ENCODE assay signal across 8 cellular contexts in genomic region chr18:9136315-9137141, GRCh38. TPM values are rescaled to one million over a fixed set of nuclear protein-coding genes. Genes with fewer than 3 reads are reported as not detected.
DNase-seq lines count a peak whose midpoint lies in the region; ATAC-seq and TF ChIP-seq lines count a peak whose summit lies in the region.

TSS of gene ANKRD12 (plus strand) at chr18:9136781. CDS start at chr18:9182433, 45,652 bp downstream.

- intact Hi-C loops in esophagus muscularis mucosa (cut with DNase I): loop anchor here (2.0 to 5.0 kb wide), 2 partner anchors 34 to 189 kb away; partner anchors contain the start of gene NDUFV2

- peak; percentile 61 for ATAC-seq in GM21825 (IDR thresholded peaks at IDR 0.05; ENCODE audit: unreplicated experiment)

- H3K4me1 ChIP-seq in Peyer's patch: peaks cover 0 to 38% (median 15%) of the 10 kb centered on the region in 4 donors
- H3K4me1 ChIP-seq in esophagus muscularis mucosa: peaks cover 47 to 67% (median 60%) of the 10 kb centered on the region in 4 donors
- H3K4me1 ChIP-seq in muscle layer of duodenum (ENCODE audit: control insufficient read depth in 1 of 2, insufficient read depth in 2 of 2, low read length in 2 of 2): peaks cover 23 to 32% of the 10 kb centered on the region in 2 donors

- no peaks in the 10 kb centered on the region for H3K27me3 ChIP-seq in Peyer's patch
- no peaks in the 10 kb centered on the region for H3K27me3 ChIP-seq in esophagus muscularis mucosa
- H3K27me3 ChIP-seq in muscle layer of duodenum (ENCODE audit: low read depth, low read length): no peaks in the 10 kb centered on the region

- DNase-seq in DMS79 (lab: John Stamatoyannopoulos, UW) (peak; percentile 82), Peyer's patch (peak; percentile 96 to 99 (median 99)), esophagus muscularis mucosa (ENCODE audit: extremely low spot score) (peak; percentile 99)
- peak; percentile 97 to 99 for DNase-seq in activated T-cell treated with anti-CD3 and anti-CD28 coated beads, Interleukin-2, amount 50 U/mL, for 48 hours
- peak; percentile 96 for DNase-seq in stimulated activated CD8-positive, alpha-beta memory T cell treated with anti-CD3 and anti-CD28 coated beads, Interleukin-7, amount 100 ng/mL, for 24 hours (ENCODE audit: low read depth)

- peak within 1 kb of the TSS; percentile 76 to 95 (median 82) for H3K4me3 ChIP-seq in Peyer's patch
- H3K4me3 ChIP-seq in esophagus muscularis mucosa: peak within 1 kb of the TSS; percentile 71 to 89 (median 83)
- peak within 1 kb of the TSS; percentile 93 to 100 for H3K4me3 ChIP-seq in muscle layer of duodenum (ENCODE audit: low read depth in 1 of 2, low read length in 2 of 2)

- H3K36me3 ChIP-seq in KOPT-K1 (ENCODE audit: insufficient read depth, low read length) (peaks cover 38% of the 10 kb centered on the region), Peyer's patch (peaks cover 0 to 10% (median 0%) of the 10 kb centered on the region in 3 donors), esophagus muscularis mucosa (peaks cover 0 to 32% (median 11%) of the 10 kb centered on the region in 4 donors), muscle layer of duodenum (ENCODE audit: control insufficient read depth in 1 of 2, insufficient read depth in 2 of 2, low read length in 2 of 2) (peaks cover 9 to 17% of the 10 kb centered on the region in 2 donors)

- H3K9me3 ChIP-seq in KOPT-K1 (ENCODE audit: insufficient read depth, low read length, poor library complexity, severe bottlenecking) (no peaks in the 10 kb centered on the region), Peyer's patch (no peaks in the 10 kb centered on the region), esophagus muscularis mucosa (no peaks in the 10 kb centered on the region), muscle layer of duodenum (ENCODE audit: control insufficient read depth in 1 of 2, low read length in 2 of 2) (no peaks in the 10 kb centered on the region)

- TF ChIP-seq POLR2A in Peyer's patch (IDR thresholded peaks at IDR 0.05): peak; percentile 79 to 80
- peak; percentile 86 for TF ChIP-seq POLR2A in esophagus muscularis mucosa (IDR thresholded peaks at IDR 0.05; ENCODE audit: low read depth)

- H3K27ac ChIP-seq in KOPT-K1 (ENCODE audit: low read depth, low read length, poor library complexity, severe bottlenecking) (peak within 1 kb of the TSS; percentile 85), Peyer's patch (peak within 1 kb of the TSS; percentile 97 to 100 (median 100)), esophagus muscularis mucosa (replicated peaks in 1 of 4) (peak within 1 kb of the TSS; percentile 96 to 99 (median 98)), muscle layer of duodenum (ENCODE audit: low read length) (peak within 1 kb of the TSS; percentile 99)

- 7% methylated on average over 9 of the region's 94 CpGs for WGBS in esophagus muscularis mucosa

- TF ChIP-seq EP300 in esophagus muscularis mucosa (IDR thresholded peaks at IDR 0.05): no peak

- TF ChIP-seq CTCF in Peyer's patch (IDR thresholded peaks at IDR 0.05) (no peak), esophagus muscularis mucosa (IDR thresholded peaks at IDR 0.05) (no peak)

RNA-seq across cellular contexts. Expression of gene ANKRD12, which starts in this region (rescaled TPM):
- total RNA-seq in Peyer's patch (100 to 1,000 TPM in 1 of 4 donors, 10 to 100 TPM in 3; 39.9 to 172 (median 58.9) TPM), esophagus muscularis mucosa (100 to 1,000 TPM in 1 of 4 donors, 10 to 100 TPM in 3; 65.2 to 108 (median 92.9) TPM)

Comparison
In these comparisons a context has a peak if more than half of its experiments do, and no peak if none do; other contexts are left out.
1. Peak in every context shown above with its lines: DNase-seq, ATAC-seq, H3K4me3 ChIP-seq and H3K27ac ChIP-seq.